Comparison of ENCODE assay signal across 1 cellular context in the genomic region with DNA sequence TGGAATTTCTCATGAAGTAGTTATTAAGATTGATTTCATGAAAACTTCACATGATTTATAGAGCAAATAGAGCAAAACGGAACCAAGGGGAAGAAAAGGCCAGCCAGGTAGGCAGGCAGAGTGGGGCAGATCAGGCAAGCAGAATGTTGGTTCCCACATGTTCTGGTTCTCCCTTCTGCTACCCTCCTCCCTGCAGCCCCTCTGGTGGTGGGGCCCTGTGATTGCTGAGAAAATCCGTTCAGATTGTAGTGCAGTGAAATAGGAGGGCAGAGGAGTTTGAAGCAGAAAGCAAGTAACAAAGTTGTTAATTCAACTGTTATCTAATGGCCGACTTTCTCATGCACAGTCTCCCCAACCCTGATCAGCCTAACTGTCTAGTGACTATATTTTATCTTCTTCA.
TF ChIP-seq lines count a peak whose summit lies in the region.

No MANE protein-coding gene starts in this region.

TF ChIP-seq in GM12878, 131 proteins besides CTCF, POLR2A, EP300 and RAD21:
- TF ChIP-seq, protein P1, sequence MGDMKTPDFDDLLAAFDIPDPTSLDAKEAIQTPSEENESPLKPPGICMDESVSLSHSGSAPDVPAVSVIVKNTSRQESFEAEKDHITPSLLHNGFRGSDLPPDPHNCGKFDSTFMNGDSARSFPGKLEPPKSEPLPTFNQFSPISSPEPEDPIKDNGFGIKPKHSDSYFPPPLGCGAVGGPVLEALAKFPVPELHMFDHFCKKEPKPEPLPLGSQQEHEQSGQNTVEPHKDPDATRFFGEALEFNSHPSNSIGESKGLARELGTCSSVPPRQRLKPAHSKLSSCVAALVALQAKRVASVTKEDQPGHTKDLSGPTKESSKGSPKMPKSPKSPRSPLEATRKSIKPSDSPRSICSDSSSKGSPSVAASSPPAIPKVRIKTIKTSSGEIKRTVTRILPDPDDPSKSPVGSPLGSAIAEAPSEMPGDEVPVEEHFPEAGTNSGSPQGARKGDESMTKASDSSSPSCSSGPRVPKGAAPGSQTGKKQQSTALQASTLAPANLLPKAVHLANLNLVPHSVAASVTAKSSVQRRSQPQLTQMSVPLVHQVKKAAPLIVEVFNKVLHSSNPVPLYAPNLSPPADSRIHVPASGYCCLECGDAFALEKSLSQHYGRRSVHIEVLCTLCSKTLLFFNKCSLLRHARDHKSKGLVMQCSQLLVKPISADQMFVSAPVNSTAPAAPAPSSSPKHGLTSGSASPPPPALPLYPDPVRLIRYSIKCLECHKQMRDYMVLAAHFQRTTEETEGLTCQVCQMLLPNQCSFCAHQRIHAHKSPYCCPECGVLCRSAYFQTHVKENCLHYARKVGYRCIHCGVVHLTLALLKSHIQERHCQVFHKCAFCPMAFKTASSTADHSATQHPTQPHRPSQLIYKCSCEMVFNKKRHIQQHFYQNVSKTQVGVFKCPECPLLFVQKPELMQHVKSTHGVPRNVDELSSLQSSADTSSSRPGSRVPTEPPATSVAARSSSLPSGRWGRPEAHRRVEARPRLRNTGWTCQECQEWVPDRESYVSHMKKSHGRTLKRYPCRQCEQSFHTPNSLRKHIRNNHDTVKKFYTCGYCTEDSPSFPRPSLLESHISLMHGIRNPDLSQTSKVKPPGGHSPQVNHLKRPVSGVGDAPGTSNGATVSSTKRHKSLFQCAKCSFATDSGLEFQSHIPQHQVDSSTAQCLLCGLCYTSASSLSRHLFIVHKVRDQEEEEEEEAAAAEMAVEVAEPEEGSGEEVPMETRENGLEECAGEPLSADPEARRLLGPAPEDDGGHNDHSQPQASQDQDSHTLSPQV (IDR thresholded peaks at IDR 0.05): no peak
- no peak for TF ChIP-seq ZZZ3 (IDR thresholded peaks at IDR 0.05; ENCODE audit: control insufficient read depth, insufficient read length, low read depth)
TF ChIP-seq in GM12878: peak in this region for 0.
